13 cellular contexts compared by ENCODE assay signal in the genomic region with DNA sequence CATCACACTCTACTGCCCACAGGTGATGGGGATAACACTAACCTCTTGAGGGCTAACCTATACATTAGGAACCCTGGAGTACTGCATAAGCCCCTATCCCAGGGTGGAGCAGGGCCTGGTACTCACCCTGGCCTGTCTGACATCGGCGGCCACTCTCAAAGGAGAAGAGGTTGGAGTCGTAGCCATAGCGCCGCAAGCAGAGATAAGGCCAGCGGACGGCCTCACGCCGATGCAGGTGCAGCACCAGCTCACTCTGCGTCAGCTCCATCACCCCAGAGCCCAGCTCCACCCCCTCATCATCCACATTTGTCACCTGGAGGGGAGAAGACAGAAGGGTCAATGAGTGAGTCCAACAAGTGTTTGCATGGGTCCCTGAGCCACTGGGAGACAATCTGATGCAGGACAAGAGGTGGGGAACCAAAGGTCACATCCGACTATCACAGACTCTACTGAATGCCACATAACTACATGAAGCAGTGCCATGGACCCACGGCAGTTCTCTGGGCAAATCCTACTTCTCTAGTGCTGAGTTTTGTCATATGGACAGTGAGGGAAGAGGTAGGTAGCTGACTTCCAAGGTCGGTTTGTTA. TPM values are rescaled to one million over a fixed set of nuclear protein-coding genes. Genes with fewer than 3 reads are reported as not detected.
DNase-seq lines count a peak whose midpoint lies in the region; ATAC-seq and TF ChIP-seq lines count a peak whose summit lies in the region.
"Had no signal": no experiment of that assay in that cellular context is flagged by ENCODE, and none has a peak within 500 bp of the region (broad histone marks: within the 10 kb centered on the region; RNA-seq: fewer than 3 reads in every experiment).

No MANE protein-coding gene starts in this region.

- H3K36me3 ChIP-seq in HEK293 (ENCODE audit: control insufficient read depth in 2 of 2, insufficient read depth in 1 of 2, low read length in 2 of 2) (peaks cover 4 to 55% of the 10 kb centered on the region in 2 experiments; a peak in 2 of 3 replicates), osteoblast (ENCODE audit: insufficient read depth, low read length) (peaks cover 51% of the 10 kb centered on the region), GM23248 (ENCODE audit: low read depth) (peaks cover 13% of the 10 kb centered on the region; the same call in 1 of the 2 replicates)
- H3K36me3 ChIP-seq: BE2C had no signal

- H3K4me2 ChIP-seq in osteoblast (ENCODE audit: insufficient read depth, low read length) (no peak overlapping the region), GM23248 (ENCODE audit: unreplicated experiment) (no peak overlapping the region)

- POLR2A ChIA-PET in HEK293 (lab: Yijun Ruan, JAX) = interaction anchor here (1.5 kb wide), 1 partner anchor 41 kb away, joined by 4 read pairs; no protein-coding TSS in a partner anchor

- in situ Hi-C loops in GM23248 (cut with MboI) = no loop called here

- H2AFZ ChIP-seq in osteoblast (ENCODE audit: low read length) (no peak overlapping the region), GM23248 (no peak overlapping the region)

- no peak overlapping the region for H3K4me3 ChIP-seq in HEK293 (ENCODE audit: low read depth, low read length)
- H3K4me3 ChIP-seq in osteoblast (ENCODE audit: insufficient read depth, low read length) = no peak overlapping the region
- H3K4me3 ChIP-seq in GM23248 = no peak overlapping the region
- H3K4me3 ChIP-seq: GM12878, HAP-1 had no signal

- 94 to 96% methylated on average over 13 of the region's 13 CpGs for WGBS in GM23248 (ENCODE audit: low coverage in 1 of 2, low lambda C conversion rate in 2 of 2, missing lambda C conversion rate in 2 of 2), 2 experiments

- H3K79me2 ChIP-seq in osteoblast (ENCODE audit: insufficient read depth, low read length) (peaks cover 7% of the 10 kb centered on the region), GM23248 (ENCODE audit: insufficient read depth) (peaks cover 7% of the 10 kb centered on the region; the same call in 1 of the 2 replicates)

- no peaks in the 10 kb centered on the region for H3K9me2 ChIP-seq in GM23248 (ENCODE audit: insufficient read depth)

- DNase-seq in chondrocyte (ENCODE audit: low spot score) (peak; percentile 79), osteoblast (ENCODE audit: insufficient read length, low spot score, missing footprints) (peak; percentile 58), GM23248 (no peak)
- no peak for DNase-seq in activated naive CD8-positive, alpha-beta T cell treated with anti-CD3 and anti-CD28 coated beads for 36 hours

- H3K27ac Mint-ChIP-seq in chondrocyte (ENCODE audit: unreplicated experiment) = no peak overlapping the region
- H3K27ac Mint-ChIP-seq in activated naive CD8-positive, alpha-beta T cell treated with anti-CD3 and anti-CD28 coated beads for 36 hours = no peak overlapping the region
- H3K27ac Mint-ChIP-seq in stimulated activated memory B cell treated with anti-CD40 and anti-IgM and Interleukin-4, amounts not matched to agents 10 μg/mL and 1 μg/mL and 100 μg/mL, for 72 hours = no peak overlapping the region
- H3K27ac Mint-ChIP-seq: CD4-positive, CD25-positive, alpha-beta regulatory T cell had no signal

- peaks cover 22% of the 10 kb centered on the region for H3K36me3 Mint-ChIP-seq in chondrocyte (ENCODE audit: low read depth)
- H3K36me3 Mint-ChIP-seq in activated naive CD8-positive, alpha-beta T cell treated with anti-CD3 and anti-CD28 coated beads for 36 hours = peaks cover 2% of the 10 kb centered on the region
- peaks cover 30% of the 10 kb centered on the region for H3K36me3 Mint-ChIP-seq in stimulated activated memory B cell treated with anti-CD40 and anti-IgM and Interleukin-4, amounts not matched to agents 10 μg/mL and 1 μg/mL and 100 μg/mL, for 72 hours

- H3K9me3 ChIP-seq in HEK293 (ENCODE audit: control insufficient read depth, insufficient read depth, low read depth, low read length) (no peaks in the 10 kb centered on the region), osteoblast (ENCODE audit: low read depth, low read length) (no peaks in the 10 kb centered on the region), GM23248 (ENCODE audit: low read depth) (no peaks in the 10 kb centered on the region)
- H3K9me3 ChIP-seq: BE2C, HAP-1 had no signal

- H3K27me3 ChIP-seq in osteoblast (ENCODE audit: insufficient read depth, low read length) (no peaks in the 10 kb centered on the region), GM23248 (replicated peaks; ENCODE audit: insufficient read depth) (no peaks in the 10 kb centered on the region)
- H3K27me3 ChIP-seq: BE2C had no signal

- no peak for ATAC-seq in stimulated activated memory B cell treated with anti-CD40 and anti-IgM and Interleukin-4, amounts not matched to agents 10 μg/mL and 1 μg/mL and 100 μg/mL, for 72 hours

- peaks cover 7% of the 10 kb centered on the region for H3K4me1 Mint-ChIP-seq in chondrocyte (ENCODE audit: low read depth)
- peaks cover 8% of the 10 kb centered on the region for H3K4me1 Mint-ChIP-seq in activated naive CD8-positive, alpha-beta T cell treated with anti-CD3 and anti-CD28 coated beads for 36 hours
- H3K4me1 Mint-ChIP-seq in stimulated activated memory B cell treated with anti-CD40 and anti-IgM and Interleukin-4, amounts not matched to agents 10 μg/mL and 1 μg/mL and 100 μg/mL, for 72 hours = peaks cover 9% of the 10 kb centered on the region

- no peaks in the 10 kb centered on the region for H3K9me3 Mint-ChIP-seq in chondrocyte (ENCODE audit: low read depth)
- no peaks in the 10 kb centered on the region for H3K9me3 Mint-ChIP-seq in activated naive CD8-positive, alpha-beta T cell treated with anti-CD3 and anti-CD28 coated beads for 36 hours
- no peaks in the 10 kb centered on the region for H3K9me3 Mint-ChIP-seq in stimulated activated memory B cell treated with anti-CD40 and anti-IgM and Interleukin-4, amounts not matched to agents 10 μg/mL and 1 μg/mL and 100 μg/mL, for 72 hours
- H3K9me3 Mint-ChIP-seq: CD4-positive, CD25-positive, alpha-beta regulatory T cell; CD8-positive, alpha-beta memory T cell had no signal

- H3K27ac ChIP-seq in HEK293 (ENCODE audit: extremely low read depth, low read depth, low read length) (no peak overlapping the region), osteoblast (ENCODE audit: low read depth, low read length) (no peak overlapping the region), GM23248 (no peak overlapping the region)

- no peak for TF ChIP-seq CTCF in HEK293 (tag by site-specific recombination; IDR thresholded peaks at IDR 0.05)
- TF ChIP-seq CTCF in chondrocyte (IDR thresholded peaks at IDR 0.05) = no peak
- no peak for TF ChIP-seq CTCF in osteoblast (IDR thresholded peaks at IDR 0.05; ENCODE audit: extremely low read depth, low read depth, low read length)

- H3K27me3 Mint-ChIP-seq in chondrocyte (ENCODE audit: low read depth) = no peaks in the 10 kb centered on the region
- peaks cover 2% of the 10 kb centered on the region for H3K27me3 Mint-ChIP-seq in activated naive CD8-positive, alpha-beta T cell treated with anti-CD3 and anti-CD28 coated beads for 36 hours
- H3K27me3 Mint-ChIP-seq in stimulated activated memory B cell treated with anti-CD40 and anti-IgM and Interleukin-4, amounts not matched to agents 10 μg/mL and 1 μg/mL and 100 μg/mL, for 72 hours = no peaks in the 10 kb centered on the region

- CTCF ChIA-PET in HEK293 (lab: Yijun Ruan, JAX) = interaction anchor here (0.6 to 5.3 kb wide), 32 partner anchors 9 to 1178 kb away, joined by 3 to 73 read pairs (median 4); a partner anchor contains a TSS

- no peaks in the 10 kb centered on the region for H3F3A ChIP-seq in GM23248 (ENCODE audit: insufficient read depth)

- H3K4me3 Mint-ChIP-seq in chondrocyte (ENCODE audit: unreplicated experiment) = no peak overlapping the region
- H3K4me3 Mint-ChIP-seq in activated naive CD8-positive, alpha-beta T cell treated with anti-CD3 and anti-CD28 coated beads for 36 hours = no peak overlapping the region
- no peak overlapping the region for H3K4me3 Mint-ChIP-seq in stimulated activated memory B cell treated with anti-CD40 and anti-IgM and Interleukin-4, amounts not matched to agents 10 μg/mL and 1 μg/mL and 100 μg/mL, for 72 hours
- H3K4me3 Mint-ChIP-seq: CD4-positive, CD25-positive, alpha-beta regulatory T cell had no signal

- peaks cover 3% of the 10 kb centered on the region; the same call in 1 of the 2 replicates for H3K4me1 ChIP-seq in HEK293 (ENCODE audit: control insufficient read depth, insufficient read depth, low read length)
- peaks cover 8% of the 10 kb centered on the region for H3K4me1 ChIP-seq in osteoblast (ENCODE audit: insufficient read depth, low read length)
- peaks cover 9% of the 10 kb centered on the region; the same call in 1 of the 2 replicates for H3K4me1 ChIP-seq in GM23248 (ENCODE audit: insufficient read depth)
- H3K4me1 ChIP-seq: BE2C had no signal

- no peak overlapping the region for H3K9ac ChIP-seq in GM23248

- H4K20me1 ChIP-seq in osteoblast (ENCODE audit: insufficient read depth, low read length) = peaks cover 5% of the 10 kb centered on the region
- H4K20me1 ChIP-seq in GM23248 (ENCODE audit: insufficient read depth) = no peaks in the 10 kb centered on the region

RNA-seq across cellular contexts. Expression of a gene that starts 4.3 kb away (rescaled TPM):
- total RNA-seq in chondrocyte = 3.0 to 3.8 TPM (median 3.3 TPM) in 3 replicates
- total RNA-seq in osteoblast = 1.5 and 1.8 TPM in 2 replicates
- total RNA-seq in GM23248 (2014; rRNA removed; shearing (Covaris generic)) = 3.0 and 3.4 TPM in 2 replicates
- 1.7 and 2.5 TPM in 2 replicates for polyA plus RNA-seq in GM23248 (2016; fragmentation: Nextera tagmentation; extraction: Ambion mirVana)
- 1 to 10 TPM; 3.1 to 5.2 TPM for total RNA-seq in activated naive CD8-positive, alpha-beta T cell treated with anti-CD3 and anti-CD28 coated beads for 36 hours

RNA-seq across cellular contexts. Expression of a gene that starts 5.2 kb away (rescaled TPM):
- total RNA-seq in chondrocyte = 3.1 to 5.9 TPM (median 3.6 TPM) in 3 replicates
- 0.59 TPM in 1 of 2 replicates, not detected in the other for total RNA-seq in osteoblast
- total RNA-seq in GM23248 (2014; rRNA removed; shearing (Covaris generic)) = 2.1 TPM in 1 of 2 replicates, not detected in the other
- not detected in 2 replicates for polyA plus RNA-seq in GM23248 (2016; fragmentation: Nextera tagmentation; extraction: Ambion mirVana)
- not detected for total RNA-seq in activated naive CD8-positive, alpha-beta T cell treated with anti-CD3 and anti-CD28 coated beads for 36 hours
- total RNA-seq: CD4-positive, CD25-positive, alpha-beta regulatory T cell; CD8-positive, alpha-beta memory T cell; G401; H4 had no signal
- polyA plus RNA-seq: CD4-positive, CD25-positive, alpha-beta regulatory T cell; CD8-positive, alpha-beta memory T cell had no signal

RNA-seq across cellular contexts. Expression of a gene that starts 12.1 kb away (rescaled TPM):
- total RNA-seq in chondrocyte = 96.1 to 129 TPM (median 97.6 TPM) in 3 replicates
- total RNA-seq in osteoblast = 37.4 and 54.6 TPM in 2 replicates
- total RNA-seq in GM23248 (2014; rRNA removed; shearing (Covaris generic)) = 104 and 136 TPM in 2 replicates
- 204 and 205 TPM in 2 replicates for polyA plus RNA-seq in GM23248 (2016; fragmentation: Nextera tagmentation; extraction: Ambion mirVana)
- total RNA-seq in activated naive CD8-positive, alpha-beta T cell treated with anti-CD3 and anti-CD28 coated beads for 36 hours = 100 to 1,000 TPM; 423 to 429 TPM

RNA-seq across cellular contexts. Expression of a gene that starts 28.2 kb away (rescaled TPM):
- total RNA-seq in chondrocyte = not detected in 3 replicates
- not detected in 2 replicates for total RNA-seq in osteoblast
- not detected in 2 replicates for total RNA-seq in GM23248 (2014; rRNA removed; shearing (Covaris generic))
- not detected in 2 replicates for polyA plus RNA-seq in GM23248 (2016; fragmentation: Nextera tagmentation; extraction: Ambion mirVana)
- not detected for total RNA-seq in activated naive CD8-positive, alpha-beta T cell treated with anti-CD3 and anti-CD28 coated beads for 36 hours
- total RNA-seq: CD4-positive, CD25-positive, alpha-beta regulatory T cell; CD8-positive, alpha-beta memory T cell; G401; H4 had no signal
- polyA plus RNA-seq: CD4-positive, CD25-positive, alpha-beta regulatory T cell; CD8-positive, alpha-beta memory T cell; GM12878 had no signal

RNA-seq across cellular contexts. Expression of a gene that starts 40.0 kb away (rescaled TPM):
- 10.7 to 12.4 TPM (median 11.6 TPM) in 3 replicates for total RNA-seq in chondrocyte
- total RNA-seq in osteoblast = 5.1 and 5.6 TPM in 2 replicates
- 5.7 and 10.0 TPM in 2 replicates for total RNA-seq in GM23248 (2014; rRNA removed; shearing (Covaris generic))
- polyA plus RNA-seq in GM23248 (2016; fragmentation: Nextera tagmentation; extraction: Ambion mirVana) = 5.5 and 6.4 TPM in 2 replicates
- 10 to 100 TPM in 1 of 2 experiments, 1 to 10 TPM in 1; 9.3 to 11.5 TPM for total RNA-seq in activated naive CD8-positive, alpha-beta T cell treated with anti-CD3 and anti-CD28 coated beads for 36 hours

Comparison
In these comparisons a context has a peak if more than half of its experiments do, and no peak if none do; other contexts are left out.
1. DNase-seq: peak in chondrocyte (single experiment) and osteoblast (single experiment); none in GM23248 (single experiment) and activated naive CD8-positive, alpha-beta T cell treated with anti-CD3 and anti-CD28 coated beads for 36 hours (single experiment).